1 cellular context compared by ENCODE assay signal in the genomic region with DNA sequence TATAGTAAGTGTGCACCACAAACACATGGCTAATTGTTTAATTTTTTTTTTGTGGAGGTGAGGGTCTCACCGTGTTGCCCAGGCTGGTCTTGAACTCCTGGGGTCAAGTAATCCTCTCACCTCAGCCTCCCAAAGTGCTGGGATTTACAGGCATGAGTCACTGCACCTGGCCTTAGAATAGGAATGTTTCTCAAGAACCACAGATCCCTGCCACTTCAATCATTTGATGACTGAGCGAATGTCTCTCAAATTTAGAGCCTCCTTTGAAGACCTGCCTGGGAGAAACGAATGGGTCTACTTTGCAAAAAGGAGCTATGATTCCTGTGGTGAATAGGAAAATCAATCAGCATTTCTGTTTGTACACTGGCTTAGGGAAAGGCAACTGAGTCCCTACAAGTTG.
TF ChIP-seq lines count a peak whose summit lies in the region.

No MANE protein-coding gene starts in this region.

TF ChIP-seq in GM23338, 12 proteins besides CTCF, POLR2A, EP300 and RAD21 (continued from another document):
- TF ChIP-seq, protein P1, sequence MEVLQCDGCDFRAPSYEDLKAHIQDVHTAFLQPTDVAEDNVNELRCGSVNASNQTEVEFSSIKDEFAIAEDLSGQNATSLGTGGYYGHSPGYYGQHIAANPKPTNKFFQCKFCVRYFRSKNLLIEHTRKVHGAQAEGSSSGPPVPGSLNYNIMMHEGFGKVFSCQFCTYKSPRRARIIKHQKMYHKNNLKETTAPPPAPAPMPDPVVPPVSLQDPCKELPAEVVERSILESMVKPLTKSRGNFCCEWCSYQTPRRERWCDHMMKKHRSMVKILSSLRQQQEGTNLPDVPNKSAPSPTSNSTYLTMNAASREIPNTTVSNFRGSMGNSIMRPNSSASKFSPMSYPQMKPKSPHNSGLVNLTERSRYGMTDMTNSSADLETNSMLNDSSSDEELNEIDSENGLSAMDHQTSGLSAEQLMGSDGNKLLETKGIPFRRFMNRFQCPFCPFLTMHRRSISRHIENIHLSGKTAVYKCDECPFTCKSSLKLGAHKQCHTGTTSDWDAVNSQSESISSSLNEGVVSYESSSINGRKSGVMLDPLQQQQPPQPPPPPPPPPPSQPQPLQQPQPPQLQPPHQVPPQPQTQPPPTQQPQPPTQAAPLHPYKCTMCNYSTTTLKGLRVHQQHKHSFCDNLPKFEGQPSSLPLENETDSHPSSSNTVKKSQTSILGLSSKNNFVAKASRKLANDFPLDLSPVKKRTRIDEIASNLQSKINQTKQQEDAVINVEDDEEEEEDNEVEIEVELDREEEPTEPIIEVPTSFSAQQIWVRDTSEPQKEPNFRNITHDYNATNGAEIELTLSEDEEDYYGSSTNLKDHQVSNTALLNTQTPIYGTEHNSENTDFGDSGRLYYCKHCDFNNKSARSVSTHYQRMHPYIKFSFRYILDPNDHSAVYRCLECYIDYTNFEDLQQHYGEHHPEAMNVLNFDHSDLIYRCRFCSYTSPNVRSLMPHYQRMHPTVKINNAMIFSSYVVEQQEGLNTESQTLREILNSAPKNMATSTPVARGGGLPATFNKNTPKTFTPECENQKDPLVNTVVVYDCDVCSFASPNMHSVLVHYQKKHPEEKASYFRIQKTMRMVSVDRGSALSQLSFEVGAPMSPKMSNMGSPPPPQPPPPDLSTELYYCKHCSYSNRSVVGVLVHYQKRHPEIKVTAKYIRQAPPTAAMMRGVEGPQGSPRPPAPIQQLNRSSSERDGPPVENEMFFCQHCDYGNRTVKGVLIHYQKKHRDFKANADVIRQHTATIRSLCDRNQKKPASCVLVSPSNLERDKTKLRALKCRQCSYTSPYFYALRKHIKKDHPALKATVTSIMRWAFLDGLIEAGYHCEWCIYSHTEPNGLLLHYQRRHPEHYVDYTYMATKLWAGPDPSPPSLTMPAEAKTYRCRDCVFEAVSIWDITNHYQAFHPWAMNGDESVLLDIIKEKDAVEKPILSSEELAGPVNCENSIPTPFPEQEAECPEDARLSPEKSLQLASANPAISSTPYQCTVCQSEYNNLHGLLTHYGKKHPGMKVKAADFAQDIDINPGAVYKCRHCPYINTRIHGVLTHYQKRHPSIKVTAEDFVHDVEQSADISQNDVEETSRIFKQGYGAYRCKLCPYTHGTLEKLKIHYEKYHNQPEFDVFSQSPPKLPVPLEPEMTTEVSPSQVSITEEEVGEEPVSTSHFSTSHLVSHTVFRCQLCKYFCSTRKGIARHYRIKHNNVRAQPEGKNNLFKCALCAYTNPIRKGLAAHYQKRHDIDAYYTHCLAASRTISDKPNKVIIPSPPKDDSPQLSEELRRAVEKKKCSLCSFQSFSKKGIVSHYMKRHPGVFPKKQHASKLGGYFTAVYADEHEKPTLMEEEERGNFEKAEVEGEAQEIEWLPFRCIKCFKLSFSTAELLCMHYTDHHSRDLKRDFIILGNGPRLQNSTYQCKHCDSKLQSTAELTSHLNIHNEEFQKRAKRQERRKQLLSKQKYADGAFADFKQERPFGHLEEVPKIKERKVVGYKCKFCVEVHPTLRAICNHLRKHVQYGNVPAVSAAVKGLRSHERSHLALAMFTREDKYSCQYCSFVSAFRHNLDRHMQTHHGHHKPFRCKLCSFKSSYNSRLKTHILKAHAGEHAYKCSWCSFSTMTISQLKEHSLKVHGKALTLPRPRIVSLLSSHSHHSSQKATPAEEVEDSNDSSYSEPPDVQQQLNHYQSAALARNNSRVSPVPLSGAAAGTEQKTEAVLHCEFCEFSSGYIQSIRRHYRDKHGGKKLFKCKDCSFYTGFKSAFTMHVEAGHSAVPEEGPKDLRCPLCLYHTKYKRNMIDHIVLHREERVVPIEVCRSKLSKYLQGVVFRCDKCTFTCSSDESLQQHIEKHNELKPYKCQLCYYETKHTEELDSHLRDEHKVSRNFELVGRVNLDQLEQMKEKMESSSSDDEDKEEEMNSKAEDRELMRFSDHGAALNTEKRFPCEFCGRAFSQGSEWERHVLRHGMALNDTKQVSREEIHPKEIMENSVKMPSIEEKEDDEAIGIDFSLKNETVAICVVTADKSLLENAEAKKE (CRISPR knock-in tag; IDR thresholded peaks at IDR 0.05): no peak
- no peak for TF ChIP-seq EZH2 (IDR thresholded peaks at IDR 0.05; ENCODE audit: low read depth, unreplicated experiment)
